ENCODE assay signal across 26 cellular contexts in the genomic region with DNA sequence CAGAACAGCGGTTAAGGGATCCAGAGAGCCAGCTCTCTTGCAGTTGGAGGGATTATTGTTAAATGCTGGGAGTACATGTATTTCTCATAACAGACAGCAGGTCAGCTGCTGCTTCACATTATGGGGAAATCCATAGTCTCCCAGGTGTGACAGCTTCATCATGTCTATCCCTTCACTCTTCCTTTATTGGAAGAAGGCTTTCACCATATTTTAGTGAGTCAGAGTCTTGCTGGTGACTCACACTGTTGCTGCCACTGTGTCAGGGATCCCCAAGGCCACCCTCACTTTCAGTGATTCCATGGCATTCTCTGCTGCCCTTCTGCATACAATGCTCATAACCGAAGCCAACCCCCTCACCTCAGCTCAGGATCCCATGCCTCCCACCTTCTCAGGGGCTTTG. TPM values are rescaled to one million over a fixed set of nuclear protein-coding genes. Genes with fewer than 3 reads are reported as not detected.
A peak's percentile ranks its signal among the peaks of the same experiment; 100 is the strongest.
DNase-seq lines count a peak whose midpoint lies in the region; ATAC-seq and TF ChIP-seq lines count a peak whose summit lies in the region.
"Had no signal": no experiment of that assay in that cellular context is flagged by ENCODE, and none has a peak within 500 bp of the region (broad histone marks: within the 10 kb centered on the region; RNA-seq: fewer than 3 reads in every experiment).

No MANE protein-coding gene starts in this region.

- H3K4me3 ChIP-seq in epithelial cell of esophagus (ENCODE audit: low read length): no peak overlapping the region
- H3K4me3 ChIP-seq: BLaER1 treated with 17β-estradiol and CSF1 and Interleukin-3, amounts not matched to agents 10 nM and 100 nM; SK-N-MC had no signal

- H3K4me3 Mint-ChIP-seq in activated naive CD4-positive, alpha-beta T cell treated with anti-CD3 and anti-CD28 coated beads for 36 hours: no peak overlapping the region
- H3K4me3 Mint-ChIP-seq: CD8-positive, alpha-beta T cell had no signal

- no peak for TF ChIP-seq CTCF in epithelial cell of esophagus (IDR thresholded peaks at IDR 0.05; ENCODE audit: insufficient read depth, low read depth, low read length, missing control alignments)

- no peaks in the 10 kb centered on the region for H3K4me1 Mint-ChIP-seq in activated naive CD4-positive, alpha-beta T cell treated with anti-CD3 and anti-CD28 coated beads for 36 hours (ENCODE audit: low read depth)

- intact Hi-C loops in activated naive CD4-positive, alpha-beta T cell treated with anti-CD3 and anti-CD28 coated beads for 36 hours (cut with micrococcal nuclease): no loop called here

- no peak for ATAC-seq in GM18861 (IDR thresholded peaks at IDR 0.05; ENCODE audit: unreplicated experiment)
- no peak for ATAC-seq in HG03097 (IDR thresholded peaks at IDR 0.05; ENCODE audit: low FRiP score, unreplicated experiment)
- ATAC-seq: CD8-positive, alpha-beta T cell had no signal

- H3K27ac Mint-ChIP-seq in activated naive CD4-positive, alpha-beta T cell treated with anti-CD3 and anti-CD28 coated beads for 36 hours: no peak overlapping the region
- H3K27ac Mint-ChIP-seq: CD8-positive, alpha-beta T cell had no signal

- H3K27me3 Mint-ChIP-seq in activated naive CD4-positive, alpha-beta T cell treated with anti-CD3 and anti-CD28 coated beads for 36 hours (ENCODE audit: low read depth): no peaks in the 10 kb centered on the region

- H3K36me3 Mint-ChIP-seq in activated naive CD4-positive, alpha-beta T cell treated with anti-CD3 and anti-CD28 coated beads for 36 hours (ENCODE audit: low read depth): no peaks in the 10 kb centered on the region
- H3K36me3 Mint-ChIP-seq: CD8-positive, alpha-beta T cell had no signal

- no peaks in the 10 kb centered on the region for H3K9me3 Mint-ChIP-seq in activated naive CD4-positive, alpha-beta T cell treated with anti-CD3 and anti-CD28 coated beads for 36 hours
- H3K9me3 Mint-ChIP-seq: CD8-positive, alpha-beta T cell had no signal

- CTCF ChIA-PET in activated naive CD4-positive, alpha-beta T cell treated with anti-CD3 and anti-CD28 coated beads for 36 hours (lab: Charles Lee): no interaction called here

- peak; percentile 6 for DNase-seq in activated naive CD4-positive, alpha-beta T cell treated with anti-CD3 and anti-CD28 coated beads for 36 hours
- DNase-seq in activated naive CD4-positive, alpha-beta T cell treated with anti-CD3 and anti-CD28 coated beads, Interleukin-2, amount 50 U/mL, for 16 hours: no peak
- DNase-seq in RKO (ENCODE audit: low spot score): peak; percentile 30
- DNase-seq in epithelial cell of esophagus (ENCODE audit: low read depth): peak; percentile 61
- no peak for DNase-seq in NCI-H2107 (lab: John Stamatoyannopoulos, UW)
- no peak for DNase-seq in cerebellum (ENCODE audit: low spot score)
- DNase-seq: 8988T; Calu3; CD8-positive, alpha-beta T cell; DMS153; EL; H7; IMR-90; NCI-H1694; NCI-H2081; NCI-H2171 treated with DMSO at 0.1 percent for 48 hours; NCI-H446; NCI-H526; RPMI8226; SHP77 treated with DMSO at 0.1 percent for 48 hours; SW 1271 had no signal

RNA-seq across cellular contexts. Expression of a gene that starts 32.9 kb away (rescaled TPM):
- total RNA-seq in activated naive CD4-positive, alpha-beta T cell treated with anti-CD3 and anti-CD28 coated beads for 36 hours: under 1 TPM in 1 of 2 experiments, not detected in 1; 0.47 TPM
- total RNA-seq in cerebellum: not detected
- total RNA-seq: Calu3; CD8-positive, alpha-beta T cell; H7; IMR-90; OCI-LY7 had no signal

Comparison
In these comparisons a context has a peak if more than half of its experiments do, and no peak if none do; other contexts are left out.
1. DNase-seq: peak in activated naive CD4-positive, alpha-beta T cell treated with anti-CD3 and anti-CD28 coated beads for 36 hours (single experiment), RKO (single experiment) and epithelial cell of esophagus (single experiment); none in activated naive CD4-positive, alpha-beta T cell treated with anti-CD3 and anti-CD28 coated beads, Interleukin-2, amount 50 U/mL, for 16 hours (single experiment), NCI-H2107 (single experiment) and cerebellum (single experiment).